Comparison of ENCODE assay signal across 8 cellular contexts in the genomic region with DNA sequence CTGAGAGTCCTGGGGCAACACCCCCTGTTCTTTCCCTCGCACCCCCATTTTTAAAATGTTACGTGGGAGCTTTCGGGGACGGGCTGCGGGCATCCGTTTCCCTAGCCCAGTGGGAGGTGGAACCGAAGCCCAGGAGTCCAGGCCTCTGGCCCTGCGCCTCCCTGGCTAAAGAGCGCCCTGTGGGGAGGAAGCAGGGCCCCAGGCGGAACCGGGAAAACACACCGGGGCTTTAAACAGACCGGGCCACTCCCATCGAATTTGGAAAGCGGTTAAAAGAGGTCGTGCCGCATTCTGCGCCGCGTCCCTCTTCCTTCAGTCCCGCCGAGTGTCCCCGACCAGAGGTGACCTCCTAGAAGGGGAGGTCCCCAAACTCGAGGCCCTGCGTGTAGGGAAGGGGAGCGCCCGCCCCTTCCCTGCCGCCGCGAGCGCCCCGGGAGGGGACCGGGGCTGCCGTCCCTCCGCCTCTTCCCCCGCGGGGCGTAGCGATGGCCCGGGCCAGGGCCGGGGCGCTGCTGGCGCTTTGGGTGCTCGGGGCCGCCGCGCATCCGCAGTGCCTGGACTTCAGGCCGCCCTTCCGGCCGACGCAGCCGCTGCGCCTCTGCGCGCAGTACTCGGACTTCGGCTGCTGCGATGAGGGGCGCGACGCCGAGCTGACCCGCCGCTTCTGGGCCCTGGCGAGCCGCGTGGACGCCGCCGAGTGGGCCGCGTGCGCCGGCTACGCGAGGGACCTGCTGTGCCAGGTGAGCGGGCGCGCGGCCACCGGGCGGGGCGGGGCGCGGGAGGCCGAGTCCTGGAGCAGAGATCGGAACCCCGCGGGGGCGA. TPM values are rescaled to one million over a fixed set of nuclear protein-coding genes. Genes with fewer than 3 reads are reported as not detected.
DNase-seq lines count a peak whose midpoint lies in the region; ATAC-seq and TF ChIP-seq lines count a peak whose summit lies in the region.

TSS of gene HHIPL1 (plus strand) at position 407 of the 822 bp plus-strand sequence. CDS start at position 486, 79 bp downstream.

- H3K4me1 Mint-ChIP-seq in glutamatergic neuron (ENCODE audit: low read depth, unreplicated experiment) (no peaks in the 10 kb centered on the region), osteocyte (ENCODE audit: unreplicated experiment) (peaks cover 3% of the 10 kb centered on the region)

- H3K27me3 Mint-ChIP-seq in glutamatergic neuron (ENCODE audit: unreplicated experiment) (peaks cover 18% of the 10 kb centered on the region), osteocyte (ENCODE audit: unreplicated experiment) (no peaks in the 10 kb centered on the region)

- no peaks in the 10 kb centered on the region for H3K27me3 ChIP-seq in SK-N-SH (ENCODE audit: insufficient read depth)

- H3K4me3 ChIP-seq in SK-N-SH (ENCODE audit: low read depth in 2 of 2, low read length in 1 of 2), result peak within 1 kb of the TSS in 1 of 2 experiments; percentile 13; a peak in 1 of 4 replicates

- no peaks in the 10 kb centered on the region for H3K79me2 ChIP-seq in SK-N-SH (ENCODE audit: insufficient read depth)

- H3K27ac Mint-ChIP-seq in glutamatergic neuron (ENCODE audit: unreplicated experiment), result no peak within 1 kb of the TSS
- no peak within 1 kb of the TSS for H3K27ac Mint-ChIP-seq in osteocyte (ENCODE audit: unreplicated experiment)

- H3K9me2 ChIP-seq in SK-N-SH, result no peaks in the 10 kb centered on the region

- no peak for TF ChIP-seq EP300 in SK-N-SH (IDR thresholded peaks at IDR 0.05; ENCODE audit: borderline replicate concordance in 1 of 2, low read depth in 1 of 2, low read length in 1 of 2)

- CTCF ChIA-PET in SK-N-SH (lab: Yijun Ruan, JAX), result interaction anchor here (1.9 kb wide), 1 partner anchor 302 kb away, joined by 6 read pairs; no protein-coding TSS in a partner anchor

- POLR2A ChIA-PET in SK-N-SH (lab: Yijun Ruan, JAX), result no interaction called here

- H3K4me3 Mint-ChIP-seq in glutamatergic neuron (ENCODE audit: unreplicated experiment) (peak within 1 kb of the TSS; percentile 78), osteocyte (ENCODE audit: unreplicated experiment) (peak within 1 kb of the TSS; percentile 48)

- H3F3A ChIP-seq in SK-N-SH (replicated peaks; ENCODE audit: insufficient read depth), result no peaks in the 10 kb centered on the region

- no peaks in the 10 kb centered on the region; a peak in 1 of 4 replicates for H3K4me1 ChIP-seq in SK-N-SH (ENCODE audit: control insufficient read depth in 1 of 2, insufficient read depth in 2 of 2, low read depth in 1 of 2, low read length in 1 of 2)

- H3K9me3 Mint-ChIP-seq in glutamatergic neuron (ENCODE audit: unreplicated experiment), result peaks cover 2% of the 10 kb centered on the region
- H3K9me3 Mint-ChIP-seq in osteocyte (ENCODE audit: unreplicated experiment), result no peaks in the 10 kb centered on the region

- no peak for ATAC-seq in GM18907 (IDR thresholded peaks at IDR 0.05; ENCODE audit: unreplicated experiment)

- DNase-seq in AG20443 (ENCODE audit: low spot score) (peak; percentile 83), SK-N-SH (peak; percentile 87), glutamatergic neuron (peak; percentile 53), osteocyte (ENCODE audit: extremely low spot score, unreplicated experiment) (no peak), amygdala (lab: John Stamatoyannopoulos, UW) (no peak), SW 1271 (lab: John Stamatoyannopoulos, UW) (no peak), NCI-H345 treated with DMSO at 0.1 percent for 48 hours (lab: John Stamatoyannopoulos, UW; ENCODE audit: unreplicated experiment) (no peak)

- no peak for TF ChIP-seq RAD21 in SK-N-SH (IDR thresholded peaks at IDR 0.05; ENCODE audit: low read length)

- H3K36me3 ChIP-seq in SK-N-SH (replicated peaks in 1 of 2; ENCODE audit: control insufficient read depth in 1 of 2, insufficient read depth in 2 of 2, low read length in 1 of 2), result no peaks in the 10 kb centered on the region

- TF ChIP-seq CTCF in SK-N-SH (IDR thresholded peaks at IDR 0.05) (no peak), glutamatergic neuron (IDR thresholded peaks at IDR 0.05; ENCODE audit: partially characterized antibody, unreplicated experiment) (no peak), osteocyte (IDR thresholded peaks at IDR 0.05) (no peak)

- H3K9ac ChIP-seq in SK-N-SH, result no peak within 1 kb of the TSS

- H3K9me3 ChIP-seq in SK-N-SH, result no peaks in the 10 kb centered on the region

- H3K36me3 Mint-ChIP-seq in glutamatergic neuron (ENCODE audit: unreplicated experiment) (no peaks in the 10 kb centered on the region), osteocyte (ENCODE audit: unreplicated experiment) (no peaks in the 10 kb centered on the region)

- WGBS in SK-N-SH (ENCODE audit: low lambda C conversion rate), result 79% methylated on average over 22 of the region's 91 CpGs

- no peaks in the 10 kb centered on the region for H4K20me1 ChIP-seq in SK-N-SH (ENCODE audit: insufficient read depth)

- H3K4me2 ChIP-seq in SK-N-SH, result no peak within 1 kb of the TSS

- H2AFZ ChIP-seq in SK-N-SH (ENCODE audit: low read depth), result no peak within 1 kb of the TSS

- no peak within 1 kb of the TSS for H3K27ac ChIP-seq in SK-N-SH (ENCODE audit: low read depth in 2 of 2, low read length in 1 of 2)

TF ChIP-seq in SK-N-SH, 30 proteins besides CTCF, POLR2A, EP300 and RAD21:
- TF ChIP-seq NFIC (IDR thresholded peaks at IDR 0.05; ENCODE audit: borderline replicate concordance) (no peak), PBX3 (IDR thresholded peaks at IDR 0.05) (no peak), EZH2phosphoT487 (IDR thresholded peaks at IDR 0.05; ENCODE audit: borderline replicate concordance, low read depth) (no peak), FOSL2 (IDR thresholded peaks at IDR 0.05; ENCODE audit: borderline replicate concordance, low read depth) (no peak), ZBTB33 (IDR thresholded peaks at IDR 0.05; ENCODE audit: borderline replicate concordance, low read depth) (no peak), GATA2 (CRISPR knock-in tag; IDR thresholded peaks at IDR 0.05) (no peak)

RNA-seq across cellular contexts. Expression of gene HHIPL1, which starts in this region (rescaled TPM):
- 0.02 TPM in 2 replicates for polyA plus RNA-seq in SK-N-SH (2012; rRNA removed)
- polyA plus RNA-seq in SK-N-SH (2012; cell fraction: cytosol; rRNA removed), result 0.01 and 0.03 TPM in 2 replicates
- polyA plus RNA-seq in SK-N-SH (2012; cell fraction: nucleus; rRNA removed), result 0.01 and 0.05 TPM in 2 replicates
- total RNA-seq in glutamatergic neuron (ENCODE audit: unreplicated experiment), result 0.47 TPM
- total RNA-seq in osteocyte, result 2.0 and 2.7 TPM in 2 replicates

Comparison
In these comparisons a context has a peak if more than half of its experiments do, and no peak if none do; other contexts are left out.
1. Peak in DNase-seq in SK-N-SH; RNA of the gene not detected or under 1 TPM.
2. Peak in DNase-seq in glutamatergic neuron; RNA of the gene not detected or under 1 TPM.